ENCODE assay signal across 10 cellular contexts in genomic region chr7:65239324-65239706, GRCh38.
DNase-seq lines count a peak whose midpoint lies in the region; ATAC-seq and TF ChIP-seq lines count a peak whose summit lies in the region.
"Had no signal": no experiment of that assay in that cellular context is flagged by ENCODE, and none has a peak within 500 bp of the region (broad histone marks: within the 10 kb centered on the region; RNA-seq: fewer than 3 reads in every experiment).

No MANE protein-coding gene starts in this region.

- ATAC-seq in memory B cell (ENCODE audit: low read depth) (no peak), GM19328 (IDR thresholded peaks at IDR 0.05; ENCODE audit: unreplicated experiment) (no peak), GM19397 (IDR thresholded peaks at IDR 0.05; ENCODE audit: unreplicated experiment) (no peak)
- ATAC-seq: activated CD4-positive, alpha-beta T cell treated with anti-CD3 and anti-CD28 coated beads for 36 hours had no signal

- H3K36me3 ChIP-seq in breast epithelium (no peaks in the 10 kb centered on the region), tibial artery (no peaks in the 10 kb centered on the region)

- no peak for TF ChIP-seq POLR2A in breast epithelium (IDR thresholded peaks at IDR 0.05)

- TF ChIP-seq CTCF in breast epithelium (IDR thresholded peaks at IDR 0.05) = no peak
- TF ChIP-seq CTCF in tibial artery (IDR thresholded peaks at IDR 0.05) = no peak

- H3K4me3 ChIP-seq in breast epithelium (peak overlapping the region; percentile 40 to 75 (median 54)), tibial artery (peak overlapping the region; percentile 37 to 53)

- H3K27ac Mint-ChIP-seq in T-helper 2 cell treated with Interferon-gamma antibody and Interleukin-4, amounts not matched to agents 5 μg/mL and 100 μg/mL, for 36 hours = no peak overlapping the region
- no peak overlapping the region for H3K27ac Mint-ChIP-seq in memory B cell
- H3K27ac Mint-ChIP-seq: activated CD4-positive, alpha-beta T cell treated with anti-CD3 and anti-CD28 coated beads for 36 hours had no signal

- no peaks in the 10 kb centered on the region for H3K4me1 ChIP-seq in breast epithelium
- peaks cover 0 to 11% (median 8%) of the 10 kb centered on the region in 4 donors for H3K4me1 ChIP-seq in tibial artery

- no peaks in the 10 kb centered on the region for H3K36me3 Mint-ChIP-seq in T-helper 2 cell treated with Interferon-gamma antibody and Interleukin-4, amounts not matched to agents 5 μg/mL and 100 μg/mL, for 36 hours (ENCODE audit: low read depth)
- H3K36me3 Mint-ChIP-seq in memory B cell = peaks cover 4% of the 10 kb centered on the region

- H3K27me3 Mint-ChIP-seq in T-helper 2 cell treated with Interferon-gamma antibody and Interleukin-4, amounts not matched to agents 5 μg/mL and 100 μg/mL, for 36 hours (ENCODE audit: low read depth) = peaks cover 32% of the 10 kb centered on the region
- peaks cover 8% of the 10 kb centered on the region for H3K27me3 Mint-ChIP-seq in memory B cell

- no peak for DNase-seq in T-helper 2 cell treated with Interferon-gamma antibody and Interleukin-4, amounts not matched to agents 5 μg/mL and 100 μg/mL, for 36 hours (ENCODE audit: low spot score)
- DNase-seq in T-helper 2 cell = no peak
- DNase-seq in breast epithelium (ENCODE audit: low spot score in 2 of 2) = no peak
- DNase-seq in memory B cell (ENCODE audit: low spot score in 2 of 2) = no peak
- DNase-seq in tibial artery = no peak
- no peak for DNase-seq in iPS-NIHi11 (ENCODE audit: low spot score)
- DNase-seq: activated CD4-positive, alpha-beta T cell treated with anti-CD3 and anti-CD28 coated beads for 36 hours; stimulated activated naive CD4-positive, alpha-beta T cell treated with Interleukin-2 at 50 U/mL for 16 hours had no signal

- H3K4me3 Mint-ChIP-seq in T-helper 2 cell treated with Interferon-gamma antibody and Interleukin-4, amounts not matched to agents 5 μg/mL and 100 μg/mL, for 36 hours = peak overlapping the region; percentile 21
- H3K4me3 Mint-ChIP-seq in memory B cell = peak overlapping the region; percentile 32

- no peaks in the 10 kb centered on the region for H3K27me3 ChIP-seq in breast epithelium
- peaks cover 0 to 34% of the 10 kb centered on the region in 2 donors for H3K27me3 ChIP-seq in tibial artery

- intact Hi-C loops in breast epithelium (cut with DNase I; ENCODE audit: low total_unique reads) = no loop called here
- intact Hi-C loops in tibial artery (cut with DNase I; ENCODE audit: low total_unique reads) = no loop called here

- H3K27ac ChIP-seq in breast epithelium (peak overlapping the region in 1 of 2 donors; percentile 58), tibial artery (no peak overlapping the region)

- H3K4me1 Mint-ChIP-seq in T-helper 2 cell treated with Interferon-gamma antibody and Interleukin-4, amounts not matched to agents 5 μg/mL and 100 μg/mL, for 36 hours (ENCODE audit: low read depth) = no peaks in the 10 kb centered on the region
- H3K4me1 Mint-ChIP-seq in memory B cell = peaks cover 7% of the 10 kb centered on the region

- H3K9me3 ChIP-seq in breast epithelium = no peaks in the 10 kb centered on the region
- H3K9me3 ChIP-seq in tibial artery = no peaks in the 10 kb centered on the region

- H3K9me3 Mint-ChIP-seq in T-helper 2 cell treated with Interferon-gamma antibody and Interleukin-4, amounts not matched to agents 5 μg/mL and 100 μg/mL, for 36 hours = no peaks in the 10 kb centered on the region
- H3K9me3 Mint-ChIP-seq in memory B cell = no peaks in the 10 kb centered on the region
